10 cellular contexts compared by ENCODE assay signal in the genomic region with DNA sequence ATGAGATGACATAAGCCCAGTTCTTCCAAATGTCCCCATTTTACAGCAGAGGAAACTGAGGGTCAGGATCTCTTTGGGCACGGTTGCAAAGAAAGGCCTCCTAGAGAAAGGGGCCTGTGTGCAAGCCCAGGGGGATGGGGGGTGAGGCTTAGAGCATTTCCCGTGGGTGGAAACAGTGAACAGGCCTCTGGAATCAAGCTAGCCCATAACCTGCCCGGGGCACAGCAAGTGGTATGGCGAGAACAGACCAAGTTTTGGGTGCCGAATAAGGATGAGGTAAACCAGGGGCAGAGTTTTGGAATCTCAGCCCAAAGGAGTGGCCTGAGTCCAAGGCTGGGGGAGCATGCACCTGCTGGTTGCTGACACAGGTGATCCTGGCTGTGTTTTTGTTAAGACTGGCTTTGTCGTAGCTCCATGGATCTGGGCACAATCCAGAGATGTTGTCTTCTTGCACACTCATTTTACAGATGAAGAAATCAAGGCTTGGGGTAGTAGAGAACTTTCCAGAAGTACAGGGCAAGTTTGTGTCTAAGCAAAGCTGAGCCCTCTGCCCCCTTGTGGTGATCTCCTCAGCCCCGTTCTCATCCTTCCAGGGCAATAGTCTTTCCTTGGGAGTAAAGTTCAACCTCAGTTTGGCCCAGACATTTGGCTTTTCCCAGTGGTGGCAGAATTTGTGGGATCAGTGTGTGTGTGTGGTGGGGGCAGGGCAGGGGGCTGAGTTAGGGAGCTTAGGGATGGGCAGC. TPM values are rescaled to one million over a fixed set of nuclear protein-coding genes. Genes with fewer than 3 reads are reported as not detected.
DNase-seq lines count a peak whose midpoint lies in the region; ATAC-seq, FAIRE-seq and TF ChIP-seq lines count a peak whose summit lies in the region.
"Had no signal": no experiment of that assay in that cellular context is flagged by ENCODE, and none has a peak within 500 bp of the region (broad histone marks: within the 10 kb centered on the region; RNA-seq: fewer than 3 reads in every experiment).

No MANE protein-coding gene starts in this region.

- no peak for ATAC-seq in HG03565 (IDR thresholded peaks at IDR 0.05; ENCODE audit: unreplicated experiment)
- no peak for ATAC-seq in naive thymus-derived CD4-positive, alpha-beta T cell

- TF ChIP-seq CTCF in mammary epithelial cell (conservative IDR thresholded peaks at IDR 0.05 in 1 of 2, IDR thresholded peaks at IDR 0.05 in 1 of 2; ENCODE audit: extremely low read depth in 1 of 2, insufficient read depth in 1 of 2, low read depth in 1 of 2, low read length in 2 of 2) (peak; percentile 45 to 65), mesothelial cell of epicardium (IDR thresholded peaks at IDR 0.05; ENCODE audit: unreplicated experiment) (peak; percentile 16)

- FAIRE-seq in HTR-8/SVneo (lab: Jason Lieb, UNC) = peak; percentile 36

- no peaks in the 10 kb centered on the region for H3K27me3 ChIP-seq in mammary epithelial cell (ENCODE audit: insufficient read depth, low read length)
- H3K27me3 ChIP-seq in naive thymus-derived CD4-positive, alpha-beta T cell (ENCODE audit: control insufficient read depth in 2 of 2, insufficient read depth in 2 of 2, low read length in 2 of 2) = no peaks in the 10 kb centered on the region

- H2AFZ ChIP-seq in mammary epithelial cell (ENCODE audit: low read depth, low read length) = no peak overlapping the region

- peaks cover 4% of the 10 kb centered on the region for H3K9me3 Mint-ChIP-seq in mesothelial cell of epicardium
- H3K9me3 Mint-ChIP-seq in naive thymus-derived CD4-positive, alpha-beta T cell = peaks cover 0 to 5% (median 0%) of the 10 kb centered on the region in 11 donors

- DNase-seq in EH (ENCODE audit: low read depth) (peak; percentile 37), HTR-8/SVneo (ENCODE audit: insufficient read length, low spot score) (no peak), mammary epithelial cell (peak; percentile 10), mesothelial cell of epicardium (ENCODE audit: low spot score in 2 of 2, unreplicated experiment in 2 of 2) (peak in 1 of 2 experiments; percentile 37), Ammon's horn (ENCODE audit: low spot score) (no peak)
- no peak for DNase-seq in effector CD4-positive, alpha-beta T cell
- no peak for DNase-seq in naive thymus-derived CD4-positive, alpha-beta T cell
- DNase-seq: NCI-H524 had no signal

- H4K20me1 ChIP-seq in mammary epithelial cell (ENCODE audit: insufficient read depth, low read length) = no peaks in the 10 kb centered on the region

- CTCF ChIA-PET in mammary epithelial cell (lab: Charles Lee; ENCODE audit: low non-redundant PET) = interaction anchor here (0.6 kb wide), 1 partner anchor 113 kb away, joined by 3 read pairs; no protein-coding TSS in a partner anchor
- CTCF ChIA-PET in naive thymus-derived CD4-positive, alpha-beta T cell (lab: Charles Lee) = no interaction called here

- no peaks in the 10 kb centered on the region for H3K9me3 ChIP-seq in mammary epithelial cell (replicated peaks; ENCODE audit: insufficient read depth, low read length)
- H3K9me3 ChIP-seq in naive thymus-derived CD4-positive, alpha-beta T cell (ENCODE audit: control insufficient read depth in 2 of 3, low read length in 3 of 3) = no peaks in the 10 kb centered on the region

- H3K4me2 ChIP-seq in mammary epithelial cell (ENCODE audit: insufficient read depth, low read depth, low read length) = no peak overlapping the region

- peaks cover 1% of the 10 kb centered on the region for H3K4me1 Mint-ChIP-seq in mesothelial cell of epicardium
- peaks cover 10 to 23% (median 21%) of the 10 kb centered on the region in 7 donors for H3K4me1 Mint-ChIP-seq in naive thymus-derived CD4-positive, alpha-beta T cell

- in situ Hi-C loops in mammary epithelial cell (cut with MboI; ENCODE audit: low sequenced_read_pairs in 2 of 2) = no loop called here

- H3K4me3 ChIP-seq in mammary epithelial cell (replicated peaks in 1 of 3; ENCODE audit: insufficient read depth in 1 of 3, low read depth in 2 of 3, low read length in 3 of 3) = no peak overlapping the region
- no peak overlapping the region for H3K4me3 ChIP-seq in naive thymus-derived CD4-positive, alpha-beta T cell (ENCODE audit: low read length)

- H3K36me3 Mint-ChIP-seq in mesothelial cell of epicardium = no peaks in the 10 kb centered on the region
- H3K36me3 Mint-ChIP-seq in naive thymus-derived CD4-positive, alpha-beta T cell = peaks cover 0 to 7% (median 0%) of the 10 kb centered on the region in 5 donors

- no peak overlapping the region for H3K27ac Mint-ChIP-seq in mesothelial cell of epicardium
- H3K27ac Mint-ChIP-seq in naive thymus-derived CD4-positive, alpha-beta T cell = no peak overlapping the region

- H3K27ac ChIP-seq in mammary epithelial cell (ENCODE audit: insufficient read depth, low read depth, low read length) = no peak overlapping the region
- H3K27ac ChIP-seq in naive thymus-derived CD4-positive, alpha-beta T cell (ENCODE audit: low read depth, low read length) = no peak overlapping the region

- H3K4me1 ChIP-seq in mammary epithelial cell (ENCODE audit: insufficient read depth, low read length) = no peaks in the 10 kb centered on the region
- H3K4me1 ChIP-seq in naive thymus-derived CD4-positive, alpha-beta T cell (ENCODE audit: control insufficient read depth in 2 of 2, insufficient read depth in 2 of 2, low read length in 2 of 2) = peaks cover 0 to 16% of the 10 kb centered on the region in 2 donors

- no peak overlapping the region for H3K4me3 Mint-ChIP-seq in mesothelial cell of epicardium
- H3K4me3 Mint-ChIP-seq in naive thymus-derived CD4-positive, alpha-beta T cell = peak overlapping the region in 1 of 10 donors; percentile 8

- no peaks in the 10 kb centered on the region for H3K36me3 ChIP-seq in mammary epithelial cell (ENCODE audit: insufficient read depth, low read length)
- no peaks in the 10 kb centered on the region for H3K36me3 ChIP-seq in naive thymus-derived CD4-positive, alpha-beta T cell (ENCODE audit: control insufficient read depth in 2 of 3, insufficient read depth in 3 of 3, low read length in 3 of 3)

- POLR2A ChIA-PET in naive thymus-derived CD4-positive, alpha-beta T cell (lab: Charles Lee) = no interaction called here

- dilution Hi-C loops in mammary epithelial cell (cut with HindIII; ENCODE audit: low sequenced_read_pairs) = no loop called here

- intact Hi-C loops in mammary epithelial cell (cut with micrococcal nuclease) = loop anchor here (1.0 kb wide), 3 partner anchors 109 to 401 kb away; partner anchors contain the start of gene CCND1
- intact Hi-C loops in naive thymus-derived CD4-positive, alpha-beta T cell (cut with micrococcal nuclease) = no loop called here

- no peaks in the 10 kb centered on the region for H3K79me2 ChIP-seq in mammary epithelial cell (ENCODE audit: insufficient read depth, low read length)

- no TSS peak for BruUV-seq in mammary epithelial cell (replicated peaks; lab: Mats Ljungman, UMichigan)

- peaks cover 34% of the 10 kb centered on the region for H3K27me3 Mint-ChIP-seq in mesothelial cell of epicardium (ENCODE audit: low read depth)
- peaks cover 0 to 3% (median 0%) of the 10 kb centered on the region in 5 donors for H3K27me3 Mint-ChIP-seq in naive thymus-derived CD4-positive, alpha-beta T cell

- 95% methylated on average over 6 of the region's 7 CpGs for WGBS in mammary epithelial cell (ENCODE audit: low coverage, missing lambda C conversion rate)

- no peak overlapping the region for H3K9ac ChIP-seq in mammary epithelial cell (ENCODE audit: insufficient read depth, low read length)

RNA-seq across cellular contexts. Expression of gene MYEOV, which starts 53.5 kb away (rescaled TPM):
- total RNA-seq in mammary epithelial cell = under 1 TPM; 0.67 to 0.75 TPM
- polyA plus RNA-seq in mammary epithelial cell = 0.59 TPM
- polyA minus RNA-seq in mammary epithelial cell = 2.2 TPM
- 1.9 to 2.6 TPM (median 2.1 TPM) in 3 replicates for total RNA-seq in mesothelial cell of epicardium
- total RNA-seq in naive thymus-derived CD4-positive, alpha-beta T cell = under 1 TPM in 2 of 5 experiments, not detected in 3; 0.20 to 0.32 TPM
- not detected for polyA plus RNA-seq in naive thymus-derived CD4-positive, alpha-beta T cell
- polyA plus RNA-seq: neural cell had no signal

Comparison
In these comparisons a context has a peak if more than half of its experiments do, and no peak if none do; other contexts are left out.
1. DNase-seq: peak in EH (single experiment) and mammary epithelial cell (single experiment); none in HTR-8/SVneo (single experiment), Ammon's horn (single experiment), effector CD4-positive, alpha-beta T cell (single experiment) and naive thymus-derived CD4-positive, alpha-beta T cell (0 of 9).